ENCODE assay signal across 8 cellular contexts in the genomic region with DNA sequence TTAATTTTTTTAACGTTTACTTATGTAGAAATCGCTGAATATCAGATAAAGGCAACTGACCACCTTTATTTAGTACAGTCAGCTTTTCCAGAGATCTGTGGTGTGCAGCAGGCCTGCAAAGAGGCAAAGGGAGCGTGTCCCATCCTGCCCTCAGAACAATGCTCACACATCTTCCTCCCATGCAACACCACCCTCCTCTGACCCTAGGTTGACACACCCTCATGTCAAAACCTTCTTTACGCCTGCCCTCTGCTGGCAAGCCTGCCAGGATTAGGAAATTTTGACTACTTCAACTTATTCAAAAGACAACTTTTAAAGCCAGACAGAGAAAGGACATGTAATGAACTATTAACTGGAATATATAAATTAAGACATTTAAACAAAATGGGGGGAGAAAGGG.
DNase-seq lines count a peak whose midpoint lies in the region; ATAC-seq and TF ChIP-seq lines count a peak whose summit lies in the region.

No MANE protein-coding gene starts in this region.

- peaks cover 51% of the 10 kb centered on the region for H3K4me1 Mint-ChIP-seq in T-helper 2 cell treated with Interferon-gamma antibody and Interleukin-4, amounts not matched to agents 5 μg/mL and 100 μg/mL, for 36 hours (ENCODE audit: low read depth)

- H3K36me3 ChIP-seq in Karpas-422 (ENCODE audit: insufficient read depth, low read length): no peaks in the 10 kb centered on the region
- no peaks in the 10 kb centered on the region for H3K36me3 ChIP-seq in body of pancreas (replicated peaks in 1 of 2; ENCODE audit: insufficient read depth in 1 of 2, low read depth in 2 of 2)

- TF ChIP-seq POLR2A in body of pancreas (IDR thresholded peaks at IDR 0.05): no peak

- 45 to 56% methylated on average over 4 of the region's 4 CpGs for WGBS in body of pancreas, 2 donors

- no peaks in the 10 kb centered on the region for H3K27me3 Mint-ChIP-seq in T-helper 2 cell treated with Interferon-gamma antibody and Interleukin-4, amounts not matched to agents 5 μg/mL and 100 μg/mL, for 36 hours (ENCODE audit: low read depth)

- TF ChIP-seq CTCF in GM10266 (IDR thresholded peaks at IDR 0.05; ENCODE audit: control insufficient read depth, insufficient read depth, low read depth, missing control alignments) (peak; percentile 40), body of pancreas (IDR thresholded peaks at IDR 0.05) (peak in 6 of 7 experiments; percentile 7 to 47 (median 30))

- peak overlapping the region; percentile 76 for H3K4me2 ChIP-seq in Karpas-422 (ENCODE audit: low read depth, low read length, poor library complexity, severe bottlenecking)

- no peak overlapping the region for H3K4me3 Mint-ChIP-seq in T-helper 2 cell treated with Interferon-gamma antibody and Interleukin-4, amounts not matched to agents 5 μg/mL and 100 μg/mL, for 36 hours

- intact Hi-C loops in body of pancreas (cut with DNase I): no loop called here

- peak overlapping the region; percentile 38 for H3K27ac Mint-ChIP-seq in T-helper 2 cell treated with Interferon-gamma antibody and Interleukin-4, amounts not matched to agents 5 μg/mL and 100 μg/mL, for 36 hours

- no peak for ATAC-seq in body of pancreas
- no peak for ATAC-seq in GM21737 (IDR thresholded peaks at IDR 0.05; ENCODE audit: unreplicated experiment)
- ATAC-seq in GM19023 (IDR thresholded peaks at IDR 0.05; ENCODE audit: unreplicated experiment): no peak

- H3K4me3 ChIP-seq in Karpas-422 (ENCODE audit: low read length): peak overlapping the region; percentile 48; the same call in 1 of the 2 replicates
- no peak overlapping the region for H3K4me3 ChIP-seq in body of pancreas

- peak overlapping the region; percentile 22 for H3K9ac ChIP-seq in Karpas-422 (ENCODE audit: low read length)

- no peaks in the 10 kb centered on the region for H3K9me2 ChIP-seq in Karpas-422 (replicated peaks; ENCODE audit: insufficient read depth, low read length)

- H3K4me1 ChIP-seq in Karpas-422 (ENCODE audit: low read length) (peaks cover 91% of the 10 kb centered on the region), body of pancreas (peaks cover 33% of the 10 kb centered on the region)

- H4K20me1 ChIP-seq in Karpas-422 (ENCODE audit: insufficient read depth, low read depth, low read length): peaks cover 22% of the 10 kb centered on the region; the same call in 1 of the 2 replicates

- DNase-seq in GM10266 (ENCODE audit: extremely low spot score): peak; percentile 38
- DNase-seq in Karpas-422: peak; percentile 89
- peak; percentile 58 for DNase-seq in T-helper 2 cell treated with Interferon-gamma antibody and Interleukin-4, amounts not matched to agents 5 μg/mL and 100 μg/mL, for 36 hours (ENCODE audit: low spot score)
- DNase-seq in body of pancreas: peak in 3 of 4 donors; percentile 39 to 55 (median 54)
- peak; percentile 37 for DNase-seq in kidney tubule cell (ENCODE audit: low spot score)
- DNase-seq in stimulated activated CD4-positive, alpha-beta T cell treated with anti-CD3 and anti-CD28 coated beads, TNF-alpha, amount 100 ng/mL, for 4 hours (ENCODE audit: low read depth in 3 of 3): peak in 2 of 3 experiments; percentile 56 to 59

- no peaks in the 10 kb centered on the region for H3K9me3 Mint-ChIP-seq in T-helper 2 cell treated with Interferon-gamma antibody and Interleukin-4, amounts not matched to agents 5 μg/mL and 100 μg/mL, for 36 hours

- H3K36me3 Mint-ChIP-seq in T-helper 2 cell treated with Interferon-gamma antibody and Interleukin-4, amounts not matched to agents 5 μg/mL and 100 μg/mL, for 36 hours (ENCODE audit: low read depth): peaks cover 4% of the 10 kb centered on the region

- peaks cover 92% of the 10 kb centered on the region for H3K79me2 ChIP-seq in Karpas-422 (ENCODE audit: low read length)

- no peak overlapping the region for H2AFZ ChIP-seq in Karpas-422 (ENCODE audit: low read length)

- H3K27me3 ChIP-seq in Karpas-422 (ENCODE audit: low read length) (no peaks in the 10 kb centered on the region), body of pancreas (no peaks in the 10 kb centered on the region)

- H3K9me3 ChIP-seq in Karpas-422 (ENCODE audit: low read length) (no peaks in the 10 kb centered on the region), body of pancreas (no peaks in the 10 kb centered on the region)

- peak overlapping the region; percentile 92 for H3K27ac ChIP-seq in Karpas-422 (ENCODE audit: low read length)
- no peak overlapping the region for H3K27ac ChIP-seq in body of pancreas

Comparison
In these comparisons a context has a peak if more than half of its experiments do, and no peak if none do; other contexts are left out.
1. DNase-seq: peak in every context shown above with its lines; median percentile 89 in Karpas-422; 58 in T-helper 2 cell treated with Interferon-gamma antibody and Interleukin-4, amounts not matched to agents 5 μg/mL and 100 μg/mL, for 36 hours; 58 in stimulated activated CD4-positive, alpha-beta T cell treated with anti-CD3 and anti-CD28 coated beads, TNF-alpha, amount 100 ng/mL, for 4 hours; 54 in body of pancreas; 38 in GM10266; 37 in kidney tubule cell.